1 cellular context compared by ENCODE assay signal in genomic region chr11:567629-568258, GRCh38.
A peak's percentile ranks its signal among the peaks of the same experiment; 100 is the strongest.
TF ChIP-seq lines count a peak whose summit lies in the region.

No MANE protein-coding gene starts in this region.

TF ChIP-seq in HepG2, 621 proteins besides CTCF, POLR2A, EP300 and RAD21 (continued from another document and continues in another):
- TF ChIP-seq, protein P1, sequence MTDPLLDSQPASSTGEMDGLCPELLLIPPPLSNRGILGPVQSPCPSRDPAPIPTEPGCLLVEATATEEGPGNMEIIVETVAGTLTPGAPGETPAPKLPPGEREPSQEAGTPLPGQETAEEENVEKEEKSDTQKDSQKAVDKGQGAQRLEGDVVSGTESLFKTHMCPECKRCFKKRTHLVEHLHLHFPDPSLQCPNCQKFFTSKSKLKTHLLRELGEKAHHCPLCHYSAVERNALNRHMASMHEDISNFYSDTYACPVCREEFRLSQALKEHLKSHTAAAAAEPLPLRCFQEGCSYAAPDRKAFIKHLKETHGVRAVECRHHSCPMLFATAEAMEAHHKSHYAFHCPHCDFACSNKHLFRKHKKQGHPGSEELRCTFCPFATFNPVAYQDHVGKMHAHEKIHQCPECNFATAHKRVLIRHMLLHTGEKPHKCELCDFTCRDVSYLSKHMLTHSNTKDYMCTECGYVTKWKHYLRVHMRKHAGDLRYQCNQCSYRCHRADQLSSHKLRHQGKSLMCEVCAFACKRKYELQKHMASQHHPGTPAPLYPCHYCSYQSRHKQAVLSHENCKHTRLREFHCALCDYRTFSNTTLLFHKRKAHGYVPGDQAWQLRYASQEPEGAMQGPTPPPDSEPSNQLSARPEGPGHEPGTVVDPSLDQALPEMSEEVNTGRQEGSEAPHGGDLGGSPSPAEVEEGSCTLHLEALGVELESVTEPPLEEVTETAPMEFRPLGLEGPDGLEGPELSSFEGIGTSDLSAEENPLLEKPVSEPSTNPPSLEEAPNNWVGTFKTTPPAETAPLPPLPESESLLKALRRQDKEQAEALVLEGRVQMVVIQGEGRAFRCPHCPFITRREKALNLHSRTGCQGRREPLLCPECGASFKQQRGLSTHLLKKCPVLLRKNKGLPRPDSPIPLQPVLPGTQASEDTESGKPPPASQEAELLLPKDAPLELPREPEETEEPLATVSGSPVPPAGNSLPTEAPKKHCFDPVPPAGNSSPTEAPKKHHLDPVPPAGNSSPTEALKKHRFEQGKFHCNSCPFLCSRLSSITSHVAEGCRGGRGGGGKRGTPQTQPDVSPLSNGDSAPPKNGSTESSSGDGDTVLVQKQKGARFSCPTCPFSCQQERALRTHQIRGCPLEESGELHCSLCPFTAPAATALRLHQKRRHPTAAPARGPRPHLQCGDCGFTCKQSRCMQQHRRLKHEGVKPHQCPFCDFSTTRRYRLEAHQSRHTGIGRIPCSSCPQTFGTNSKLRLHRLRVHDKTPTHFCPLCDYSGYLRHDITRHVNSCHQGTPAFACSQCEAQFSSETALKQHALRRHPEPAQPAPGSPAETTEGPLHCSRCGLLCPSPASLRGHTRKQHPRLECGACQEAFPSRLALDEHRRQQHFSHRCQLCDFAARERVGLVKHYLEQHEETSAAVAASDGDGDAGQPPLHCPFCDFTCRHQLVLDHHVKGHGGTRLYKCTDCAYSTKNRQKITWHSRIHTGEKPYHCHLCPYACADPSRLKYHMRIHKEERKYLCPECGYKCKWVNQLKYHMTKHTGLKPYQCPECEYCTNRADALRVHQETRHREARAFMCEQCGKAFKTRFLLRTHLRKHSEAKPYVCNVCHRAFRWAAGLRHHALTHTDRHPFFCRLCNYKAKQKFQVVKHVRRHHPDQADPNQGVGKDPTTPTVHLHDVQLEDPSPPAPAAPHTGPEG (CRISPR knock-in tag; IDR thresholded peaks at IDR 0.05), result no peak
- TF ChIP-seq, protein P2, sequence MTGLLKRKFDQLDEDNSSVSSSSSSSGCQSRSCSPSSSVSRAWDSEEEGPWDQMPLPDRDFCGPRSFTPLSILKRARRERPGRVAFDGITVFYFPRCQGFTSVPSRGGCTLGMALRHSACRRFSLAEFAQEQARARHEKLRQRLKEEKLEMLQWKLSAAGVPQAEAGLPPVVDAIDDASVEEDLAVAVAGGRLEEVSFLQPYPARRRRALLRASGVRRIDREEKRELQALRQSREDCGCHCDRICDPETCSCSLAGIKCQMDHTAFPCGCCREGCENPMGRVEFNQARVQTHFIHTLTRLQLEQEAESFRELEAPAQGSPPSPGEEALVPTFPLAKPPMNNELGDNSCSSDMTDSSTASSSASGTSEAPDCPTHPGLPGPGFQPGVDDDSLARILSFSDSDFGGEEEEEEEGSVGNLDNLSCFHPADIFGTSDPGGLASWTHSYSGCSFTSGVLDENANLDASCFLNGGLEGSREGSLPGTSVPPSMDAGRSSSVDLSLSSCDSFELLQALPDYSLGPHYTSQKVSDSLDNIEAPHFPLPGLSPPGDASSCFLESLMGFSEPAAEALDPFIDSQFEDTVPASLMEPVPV (CRISPR knock-in tag; IDR thresholded peaks at IDR 0.05), result no peak
- TF ChIP-seq SP1 (IDR thresholded peaks at IDR 0.05) (no peak), SP1 (CRISPR knock-in tag; IDR thresholded peaks at IDR 0.05) (no peak), DPF2 (CRISPR knock-in tag; IDR thresholded peaks at IDR 0.05; ENCODE audit: borderline replicate concordance, low read depth) (no peak), MYPOP (CRISPR knock-in tag; IDR thresholded peaks at IDR 0.05) (peak; percentile 52; the same call in 1 of the 2 replicates), NR2F1 (CRISPR knock-in tag; IDR thresholded peaks at IDR 0.05) (no peak), PRPF4 (IDR thresholded peaks at IDR 0.05; ENCODE audit: low read depth, low read length, poor library complexity, severe bottlenecking) (no peak), ISL2 (CRISPR knock-in tag; IDR thresholded peaks at IDR 0.05) (0 out of 2 replicates have a peak, but pooled peaks have one; percentile 5), PATZ1 (CRISPR knock-in tag; IDR thresholded peaks at IDR 0.05) (0 out of 2 replicates have a peak, but pooled peaks have one; percentile 12), ZEB1 (IDR thresholded peaks at IDR 0.05; ENCODE audit: insufficient replicate concordance, low read depth) (no peak), ZNF12 (CRISPR knock-in tag; IDR thresholded peaks at IDR 0.05) (no peak), ZSCAN31 (CRISPR knock-in tag; IDR thresholded peaks at IDR 0.05; ENCODE audit: low read depth) (peak; percentile 15; the same call in 1 of the 2 replicates), MXD1 (CRISPR knock-in tag; IDR thresholded peaks at IDR 0.05) (peak; percentile 70; the same call in 1 of the 2 replicates), KLF13 (CRISPR knock-in tag; IDR thresholded peaks at IDR 0.05) (no peak), SALL1 (CRISPR knock-in tag; IDR thresholded peaks at IDR 0.05) (0 out of 2 replicates have a peak, but pooled peaks have one; percentile 25), ZNF343 (CRISPR knock-in tag; IDR thresholded peaks at IDR 0.05) (0 out of 2 replicates have a peak, but pooled peaks have one; percentile 10), ZNF136 (CRISPR knock-in tag; IDR thresholded peaks at IDR 0.05; ENCODE audit: low read depth) (no peak), KDM4B (CRISPR knock-in tag; IDR thresholded peaks at IDR 0.05) (no peak), ZNF672 (CRISPR knock-in tag; IDR thresholded peaks at IDR 0.05) (no peak), NR2F6 (IDR thresholded peaks at IDR 0.05) (no peak), NR2F6 (CRISPR knock-in tag; IDR thresholded peaks at IDR 0.05) (no peak), FOXP4 (CRISPR knock-in tag; IDR thresholded peaks at IDR 0.05) (no peak), ZNF598 (CRISPR knock-in tag; IDR thresholded peaks at IDR 0.05; ENCODE audit: borderline replicate concordance) (no peak), HES4 (CRISPR knock-in tag; IDR thresholded peaks at IDR 0.05; ENCODE audit: borderline replicate concordance) (no peak), NCOA1 (CRISPR knock-in tag; IDR thresholded peaks at IDR 0.05) (no peak), NFAT5 (CRISPR knock-in tag; IDR thresholded peaks at IDR 0.05) (no peak), ZNF569 (CRISPR knock-in tag; IDR thresholded peaks at IDR 0.05; ENCODE audit: borderline replicate concordance) (no peak), KMT2B (CRISPR knock-in tag; IDR thresholded peaks at IDR 0.05) (no peak), HCFC1 (IDR thresholded peaks at IDR 0.05; ENCODE audit: low read depth, low read length) (no peak), KDM6A (CRISPR knock-in tag; IDR thresholded peaks at IDR 0.05; ENCODE audit: low read depth) (no peak), SUZ12 (IDR thresholded peaks at IDR 0.05; ENCODE audit: low read depth, low read length) (no peak)
- TF ChIP-seq, protein P3, sequence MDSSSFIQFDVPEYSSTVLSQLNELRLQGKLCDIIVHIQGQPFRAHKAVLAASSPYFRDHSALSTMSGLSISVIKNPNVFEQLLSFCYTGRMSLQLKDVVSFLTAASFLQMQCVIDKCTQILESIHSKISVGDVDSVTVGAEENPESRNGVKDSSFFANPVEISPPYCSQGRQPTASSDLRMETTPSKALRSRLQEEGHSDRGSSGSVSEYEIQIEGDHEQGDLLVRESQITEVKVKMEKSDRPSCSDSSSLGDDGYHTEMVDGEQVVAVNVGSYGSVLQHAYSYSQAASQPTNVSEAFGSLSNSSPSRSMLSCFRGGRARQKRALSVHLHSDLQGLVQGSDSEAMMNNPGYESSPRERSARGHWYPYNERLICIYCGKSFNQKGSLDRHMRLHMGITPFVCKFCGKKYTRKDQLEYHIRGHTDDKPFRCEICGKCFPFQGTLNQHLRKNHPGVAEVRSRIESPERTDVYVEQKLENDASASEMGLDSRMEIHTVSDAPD (CRISPR knock-in tag; IDR thresholded peaks at IDR 0.05), result no peak
- TF ChIP-seq, protein P4, sequence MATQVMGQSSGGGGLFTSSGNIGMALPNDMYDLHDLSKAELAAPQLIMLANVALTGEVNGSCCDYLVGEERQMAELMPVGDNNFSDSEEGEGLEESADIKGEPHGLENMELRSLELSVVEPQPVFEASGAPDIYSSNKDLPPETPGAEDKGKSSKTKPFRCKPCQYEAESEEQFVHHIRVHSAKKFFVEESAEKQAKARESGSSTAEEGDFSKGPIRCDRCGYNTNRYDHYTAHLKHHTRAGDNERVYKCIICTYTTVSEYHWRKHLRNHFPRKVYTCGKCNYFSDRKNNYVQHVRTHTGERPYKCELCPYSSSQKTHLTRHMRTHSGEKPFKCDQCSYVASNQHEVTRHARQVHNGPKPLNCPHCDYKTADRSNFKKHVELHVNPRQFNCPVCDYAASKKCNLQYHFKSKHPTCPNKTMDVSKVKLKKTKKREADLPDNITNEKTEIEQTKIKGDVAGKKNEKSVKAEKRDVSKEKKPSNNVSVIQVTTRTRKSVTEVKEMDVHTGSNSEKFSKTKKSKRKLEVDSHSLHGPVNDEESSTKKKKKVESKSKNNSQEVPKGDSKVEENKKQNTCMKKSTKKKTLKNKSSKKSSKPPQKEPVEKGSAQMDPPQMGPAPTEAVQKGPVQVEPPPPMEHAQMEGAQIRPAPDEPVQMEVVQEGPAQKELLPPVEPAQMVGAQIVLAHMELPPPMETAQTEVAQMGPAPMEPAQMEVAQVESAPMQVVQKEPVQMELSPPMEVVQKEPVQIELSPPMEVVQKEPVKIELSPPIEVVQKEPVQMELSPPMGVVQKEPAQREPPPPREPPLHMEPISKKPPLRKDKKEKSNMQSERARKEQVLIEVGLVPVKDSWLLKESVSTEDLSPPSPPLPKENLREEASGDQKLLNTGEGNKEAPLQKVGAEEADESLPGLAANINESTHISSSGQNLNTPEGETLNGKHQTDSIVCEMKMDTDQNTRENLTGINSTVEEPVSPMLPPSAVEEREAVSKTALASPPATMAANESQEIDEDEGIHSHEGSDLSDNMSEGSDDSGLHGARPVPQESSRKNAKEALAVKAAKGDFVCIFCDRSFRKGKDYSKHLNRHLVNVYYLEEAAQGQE (IDR thresholded peaks at IDR 0.05; ENCODE audit: borderline replicate concordance in 1 of 2, low read depth in 1 of 2, low read length in 2 of 2), result no peak
